In the genomic region with DNA sequence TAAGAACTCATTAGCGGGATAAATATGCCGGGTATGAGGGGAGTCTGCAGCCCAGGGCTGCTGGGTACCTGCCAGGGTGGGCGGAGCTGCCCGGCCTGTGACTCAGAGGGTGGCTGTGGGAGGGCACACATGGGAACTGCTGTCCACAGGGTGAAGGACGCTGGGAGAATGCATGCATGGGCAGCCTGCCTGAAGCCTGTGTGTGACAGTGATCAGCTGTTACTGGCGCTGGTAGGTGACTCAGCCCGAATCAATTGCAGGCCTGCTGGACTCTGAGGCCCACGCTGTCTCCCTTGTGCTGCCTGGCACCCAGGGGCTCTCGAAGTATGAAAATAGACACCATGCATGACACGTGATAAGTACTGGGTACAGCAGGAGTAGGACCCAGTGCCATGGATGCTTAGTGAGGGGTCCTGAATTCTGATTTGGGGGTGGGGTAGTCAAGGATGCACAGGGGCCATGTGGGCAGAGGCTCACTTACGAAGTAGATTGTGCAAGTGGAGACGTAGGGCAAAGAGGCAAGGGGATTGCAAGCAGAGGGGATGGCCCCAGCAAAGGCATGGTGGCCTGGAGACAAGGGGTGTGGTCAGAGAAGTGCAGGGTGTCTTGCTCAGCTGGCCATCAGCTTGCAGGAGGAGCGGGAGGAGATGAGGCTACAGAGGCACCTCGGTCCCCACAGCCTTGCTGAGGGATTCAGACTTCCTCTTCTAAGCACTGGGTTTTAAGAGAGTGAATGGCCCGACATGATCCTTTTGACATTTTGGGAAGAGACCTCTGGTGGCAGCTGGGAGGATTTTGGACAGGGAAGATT, we compare ENCODE assay signal across 1 cellular context.
TF ChIP-seq lines count a peak whose summit lies in the region.

No MANE protein-coding gene starts in this region.

TF ChIP-seq in HepG2, 621 proteins besides CTCF, POLR2A, EP300 and RAD21 (continued from another document and continues in another):
- TF ChIP-seq, protein P1, sequence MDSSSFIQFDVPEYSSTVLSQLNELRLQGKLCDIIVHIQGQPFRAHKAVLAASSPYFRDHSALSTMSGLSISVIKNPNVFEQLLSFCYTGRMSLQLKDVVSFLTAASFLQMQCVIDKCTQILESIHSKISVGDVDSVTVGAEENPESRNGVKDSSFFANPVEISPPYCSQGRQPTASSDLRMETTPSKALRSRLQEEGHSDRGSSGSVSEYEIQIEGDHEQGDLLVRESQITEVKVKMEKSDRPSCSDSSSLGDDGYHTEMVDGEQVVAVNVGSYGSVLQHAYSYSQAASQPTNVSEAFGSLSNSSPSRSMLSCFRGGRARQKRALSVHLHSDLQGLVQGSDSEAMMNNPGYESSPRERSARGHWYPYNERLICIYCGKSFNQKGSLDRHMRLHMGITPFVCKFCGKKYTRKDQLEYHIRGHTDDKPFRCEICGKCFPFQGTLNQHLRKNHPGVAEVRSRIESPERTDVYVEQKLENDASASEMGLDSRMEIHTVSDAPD (CRISPR knock-in tag; IDR thresholded peaks at IDR 0.05), result no peak
- TF ChIP-seq, protein P2, sequence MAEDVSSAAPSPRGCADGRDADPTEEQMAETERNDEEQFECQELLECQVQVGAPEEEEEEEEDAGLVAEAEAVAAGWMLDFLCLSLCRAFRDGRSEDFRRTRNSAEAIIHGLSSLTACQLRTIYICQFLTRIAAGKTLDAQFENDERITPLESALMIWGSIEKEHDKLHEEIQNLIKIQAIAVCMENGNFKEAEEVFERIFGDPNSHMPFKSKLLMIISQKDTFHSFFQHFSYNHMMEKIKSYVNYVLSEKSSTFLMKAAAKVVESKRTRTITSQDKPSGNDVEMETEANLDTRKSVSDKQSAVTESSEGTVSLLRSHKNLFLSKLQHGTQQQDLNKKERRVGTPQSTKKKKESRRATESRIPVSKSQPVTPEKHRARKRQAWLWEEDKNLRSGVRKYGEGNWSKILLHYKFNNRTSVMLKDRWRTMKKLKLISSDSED (CRISPR knock-in tag; IDR thresholded peaks at IDR 0.05), result no peak
- TF ChIP-seq ZFP36 (IDR thresholded peaks at IDR 0.05; ENCODE audit: borderline replicate concordance, low read depth, low read length, partially characterized antibody) (no peak), ZNF546 (CRISPR knock-in tag; conservative IDR thresholded peaks at IDR 0.05) (no peak), KLF6 (CRISPR knock-in tag; IDR thresholded peaks at IDR 0.05) (peak; percentile 33; the same call in 1 of the 2 replicates), ZBTB8A (CRISPR knock-in tag; IDR thresholded peaks at IDR 0.05; ENCODE audit: borderline replicate concordance, low read depth) (no peak), HDAC1 (CRISPR knock-in tag; IDR thresholded peaks at IDR 0.05) (peak; percentile 95), MZF1 (CRISPR knock-in tag; IDR thresholded peaks at IDR 0.05; ENCODE audit: borderline replicate concordance) (no peak), ZNF367 (CRISPR knock-in tag; IDR thresholded peaks at IDR 0.05; ENCODE audit: borderline replicate concordance) (no peak), ZNF772 (CRISPR knock-in tag; IDR thresholded peaks at IDR 0.05) (peak; percentile 53; the same call in 1 of the 2 replicates), ZSCAN9 (CRISPR knock-in tag; IDR thresholded peaks at IDR 0.05; ENCODE audit: borderline replicate concordance) (peak; percentile 59; the same call in 1 of the 2 replicates), SKI (IDR thresholded peaks at IDR 0.05; ENCODE audit: partially characterized antibody) (peak; percentile 74), RXRA (CRISPR knock-in tag; IDR thresholded peaks at IDR 0.05) (peak; percentile 80), U2AF1 (optimal IDR thresholded peaks at IDR 0.05; ENCODE audit: low read depth, low read length) (no peak), ZNF207 (IDR thresholded peaks at IDR 0.05; ENCODE audit: borderline replicate concordance) (no peak), ZNF7 (CRISPR knock-in tag; IDR thresholded peaks at IDR 0.05) (no peak), ZNF549 (CRISPR knock-in tag; IDR thresholded peaks at IDR 0.05) (no peak), IKZF1 (IDR thresholded peaks at IDR 0.05) (no peak), CHD2 (IDR thresholded peaks at IDR 0.05; ENCODE audit: low read depth, low read length) (no peak), ARNTL (CRISPR knock-in tag; IDR thresholded peaks at IDR 0.05) (peak; percentile 68), SP1 (IDR thresholded peaks at IDR 0.05) (no peak), SP1 (CRISPR knock-in tag; IDR thresholded peaks at IDR 0.05) (peak; percentile 60), PHF5A (CRISPR knock-in tag; IDR thresholded peaks at IDR 0.05; ENCODE audit: low read depth, unreplicated experiment) (peak; percentile 47), CREB1 (IDR thresholded peaks at IDR 0.05) (peak; percentile 34; the same call in 1 of the 2 replicates), CREB1 (CRISPR knock-in tag; IDR thresholded peaks at IDR 0.05) (no peak), PAF1 (CRISPR knock-in tag; IDR thresholded peaks at IDR 0.05) (no peak), RBFOX2 (IDR thresholded peaks at IDR 0.05; ENCODE audit: low read depth, low read length) (no peak), MYC (CRISPR knock-in tag; IDR thresholded peaks at IDR 0.05; ENCODE audit: borderline replicate concordance) (peak; percentile 67; the same call in 1 of the 2 replicates), ZNF274 (CRISPR knock-in tag; IDR thresholded peaks at IDR 0.05) (0 out of 2 replicates have a peak, but pooled peaks have one; percentile 45), FOXP1 (IDR thresholded peaks at IDR 0.05) (no peak), FOXP1 (CRISPR knock-in tag; IDR thresholded peaks at IDR 0.05) (peak; percentile 57; the same call in 1 of the 2 replicates), GFI1 (CRISPR knock-in tag; IDR thresholded peaks at IDR 0.05; ENCODE audit: borderline replicate concordance) (no peak), ZFP36L1 (CRISPR knock-in tag; IDR thresholded peaks at IDR 0.05) (peak; percentile 54; the same call in 1 of the 2 replicates), ZNF460 (CRISPR knock-in tag; IDR thresholded peaks at IDR 0.05; ENCODE audit: borderline replicate concordance) (peak; percentile 31; the same call in 1 of the 2 replicates), SMARCE1 (IDR thresholded peaks at IDR 0.05; ENCODE audit: borderline replicate concordance) (no peak), KLF16 (CRISPR knock-in tag; IDR thresholded peaks at IDR 0.05) (peak in 1 of 2 experiments; percentile 73; a peak in 1 of 4 replicates), ZMYM3 (CRISPR knock-in tag; IDR thresholded peaks at IDR 0.05) (peak; percentile 75), ESRRA (CRISPR knock-in tag; IDR thresholded peaks at IDR 0.05; ENCODE audit: low read depth) (0 out of 2 replicates have a peak, but pooled peaks have one; percentile 50), SALL1 (CRISPR knock-in tag; IDR thresholded peaks at IDR 0.05) (peak; percentile 96), ZNF205 (CRISPR knock-in tag; IDR thresholded peaks at IDR 0.05) (no peak), GZF1 (CRISPR knock-in tag; IDR thresholded peaks at IDR 0.05) (no peak)
- TF ChIP-seq, protein P3, sequence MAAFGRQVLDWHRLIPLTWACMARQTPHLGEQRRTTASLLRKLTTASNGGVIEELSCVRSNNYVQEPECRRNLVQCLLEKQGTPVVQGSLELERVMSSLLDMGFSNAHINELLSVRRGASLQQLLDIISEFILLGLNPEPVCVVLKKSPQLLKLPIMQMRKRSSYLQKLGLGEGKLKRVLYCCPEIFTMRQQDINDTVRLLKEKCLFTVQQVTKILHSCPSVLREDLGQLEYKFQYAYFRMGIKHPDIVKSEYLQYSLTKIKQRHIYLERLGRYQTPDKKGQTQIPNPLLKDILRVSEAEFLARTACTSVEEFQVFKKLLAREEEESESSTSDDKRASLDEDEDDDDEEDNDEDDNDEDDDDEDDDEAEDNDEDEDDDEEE (CRISPR knock-in tag; IDR thresholded peaks at IDR 0.05), result peak; percentile 72; the same call in 1 of the 2 replicates
- TF ChIP-seq, protein P4, sequence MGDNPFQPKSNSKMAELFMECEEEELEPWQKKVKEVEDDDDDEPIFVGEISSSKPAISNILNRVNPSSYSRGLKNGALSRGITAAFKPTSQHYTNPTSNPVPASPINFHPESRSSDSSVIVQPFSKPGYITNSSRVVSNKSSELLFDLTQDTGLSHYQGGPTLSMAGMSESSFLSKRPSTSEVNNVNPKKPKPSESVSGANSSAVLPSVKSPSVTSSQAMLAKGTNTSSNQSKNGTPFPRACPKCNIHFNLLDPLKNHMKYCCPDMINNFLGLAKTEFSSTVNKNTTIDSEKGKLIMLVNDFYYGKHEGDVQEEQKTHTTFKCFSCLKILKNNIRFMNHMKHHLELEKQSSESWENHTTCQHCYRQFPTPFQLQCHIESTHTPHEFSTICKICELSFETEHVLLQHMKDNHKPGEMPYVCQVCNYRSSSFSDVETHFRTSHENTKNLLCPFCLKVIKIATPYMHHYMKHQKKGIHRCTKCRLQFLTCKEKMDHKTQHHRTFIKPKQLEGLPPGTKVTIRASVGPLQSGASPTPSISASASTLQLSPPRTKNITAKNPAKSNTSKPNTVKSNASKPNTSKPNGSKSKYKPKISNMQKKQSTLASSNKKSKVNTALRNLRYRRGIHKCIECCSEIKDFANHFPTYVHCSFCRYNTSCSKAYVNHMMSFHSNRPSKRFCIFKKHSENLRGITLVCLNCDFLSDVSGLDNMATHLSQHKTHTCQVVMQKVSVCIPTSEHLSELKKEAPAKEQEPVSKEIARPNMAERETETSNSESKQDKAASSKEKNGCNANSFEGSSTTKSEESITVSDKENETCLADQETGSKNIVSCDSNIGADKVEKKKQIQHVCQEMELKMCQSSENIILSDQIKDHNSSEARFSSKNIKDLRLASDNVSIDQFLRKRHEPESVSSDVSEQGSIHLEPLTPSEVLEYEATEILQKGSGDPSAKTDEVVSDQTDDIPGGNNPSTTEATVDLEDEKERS (CRISPR knock-in tag; IDR thresholded peaks at IDR 0.05), result 0 out of 2 replicates have a peak, but pooled peaks have one; percentile 50
- TF ChIP-seq, protein P5, sequence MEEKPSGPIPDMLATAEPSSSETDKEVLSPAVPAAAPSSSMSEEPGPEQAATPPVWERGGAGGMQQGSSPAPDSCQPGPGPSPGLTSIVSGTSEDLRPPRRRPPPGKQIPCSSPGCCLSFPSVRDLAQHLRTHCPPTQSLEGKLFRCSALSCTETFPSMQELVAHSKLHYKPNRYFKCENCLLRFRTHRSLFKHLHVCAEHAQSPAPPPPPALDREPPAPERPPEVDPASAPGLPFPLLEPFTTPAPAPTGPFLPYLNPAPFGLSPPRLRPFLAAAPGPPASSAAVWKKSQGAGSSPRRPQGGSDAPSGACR (CRISPR knock-in tag; IDR thresholded peaks at IDR 0.05), result no peak
- TF ChIP-seq, protein P6, sequence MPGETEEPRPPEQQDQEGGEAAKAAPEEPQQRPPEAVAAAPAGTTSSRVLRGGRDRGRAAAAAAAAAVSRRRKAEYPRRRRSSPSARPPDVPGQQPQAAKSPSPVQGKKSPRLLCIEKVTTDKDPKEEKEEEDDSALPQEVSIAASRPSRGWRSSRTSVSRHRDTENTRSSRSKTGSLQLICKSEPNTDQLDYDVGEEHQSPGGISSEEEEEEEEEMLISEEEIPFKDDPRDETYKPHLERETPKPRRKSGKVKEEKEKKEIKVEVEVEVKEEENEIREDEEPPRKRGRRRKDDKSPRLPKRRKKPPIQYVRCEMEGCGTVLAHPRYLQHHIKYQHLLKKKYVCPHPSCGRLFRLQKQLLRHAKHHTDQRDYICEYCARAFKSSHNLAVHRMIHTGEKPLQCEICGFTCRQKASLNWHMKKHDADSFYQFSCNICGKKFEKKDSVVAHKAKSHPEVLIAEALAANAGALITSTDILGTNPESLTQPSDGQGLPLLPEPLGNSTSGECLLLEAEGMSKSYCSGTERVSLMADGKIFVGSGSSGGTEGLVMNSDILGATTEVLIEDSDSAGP (CRISPR knock-in tag; IDR thresholded peaks at IDR 0.05; ENCODE audit: borderline replicate concordance), result no peak; the same call in 1 of the 2 replicates
- TF ChIP-seq, protein P7, sequence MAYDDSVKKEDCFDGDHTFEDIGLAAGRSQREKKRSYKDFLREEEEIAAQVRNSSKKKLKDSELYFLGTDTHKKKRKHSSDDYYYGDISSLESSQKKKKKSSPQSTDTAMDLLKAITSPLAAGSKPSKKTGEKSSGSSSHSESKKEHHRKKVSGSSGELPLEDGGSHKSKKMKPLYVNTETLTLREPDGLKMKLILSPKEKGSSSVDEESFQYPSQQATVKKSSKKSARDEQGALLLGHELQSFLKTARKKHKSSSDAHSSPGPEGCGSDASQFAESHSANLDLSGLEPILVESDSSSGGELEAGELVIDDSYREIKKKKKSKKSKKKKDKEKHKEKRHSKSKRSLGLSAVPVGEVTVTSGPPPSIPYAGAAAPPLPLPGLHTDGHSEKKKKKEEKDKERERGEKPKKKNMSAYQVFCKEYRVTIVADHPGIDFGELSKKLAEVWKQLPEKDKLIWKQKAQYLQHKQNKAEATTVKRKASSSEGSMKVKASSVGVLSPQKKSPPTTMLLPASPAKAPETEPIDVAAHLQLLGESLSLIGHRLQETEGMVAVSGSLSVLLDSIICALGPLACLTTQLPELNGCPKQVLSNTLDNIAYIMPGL (CRISPR knock-in tag; IDR thresholded peaks at IDR 0.05; ENCODE audit: borderline replicate concordance in 1 of 2, low read depth in 1 of 2), result 0 out of 4 replicates have a peak, but pooled peaks of 1 of the 2 experiments have one; percentile 25
- TF ChIP-seq, protein P8, sequence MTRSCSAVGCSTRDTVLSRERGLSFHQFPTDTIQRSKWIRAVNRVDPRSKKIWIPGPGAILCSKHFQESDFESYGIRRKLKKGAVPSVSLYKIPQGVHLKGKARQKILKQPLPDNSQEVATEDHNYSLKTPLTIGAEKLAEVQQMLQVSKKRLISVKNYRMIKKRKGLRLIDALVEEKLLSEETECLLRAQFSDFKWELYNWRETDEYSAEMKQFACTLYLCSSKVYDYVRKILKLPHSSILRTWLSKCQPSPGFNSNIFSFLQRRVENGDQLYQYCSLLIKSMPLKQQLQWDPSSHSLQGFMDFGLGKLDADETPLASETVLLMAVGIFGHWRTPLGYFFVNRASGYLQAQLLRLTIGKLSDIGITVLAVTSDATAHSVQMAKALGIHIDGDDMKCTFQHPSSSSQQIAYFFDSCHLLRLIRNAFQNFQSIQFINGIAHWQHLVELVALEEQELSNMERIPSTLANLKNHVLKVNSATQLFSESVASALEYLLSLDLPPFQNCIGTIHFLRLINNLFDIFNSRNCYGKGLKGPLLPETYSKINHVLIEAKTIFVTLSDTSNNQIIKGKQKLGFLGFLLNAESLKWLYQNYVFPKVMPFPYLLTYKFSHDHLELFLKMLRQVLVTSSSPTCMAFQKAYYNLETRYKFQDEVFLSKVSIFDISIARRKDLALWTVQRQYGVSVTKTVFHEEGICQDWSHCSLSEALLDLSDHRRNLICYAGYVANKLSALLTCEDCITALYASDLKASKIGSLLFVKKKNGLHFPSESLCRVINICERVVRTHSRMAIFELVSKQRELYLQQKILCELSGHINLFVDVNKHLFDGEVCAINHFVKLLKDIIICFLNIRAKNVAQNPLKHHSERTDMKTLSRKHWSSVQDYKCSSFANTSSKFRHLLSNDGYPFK (CRISPR knock-in tag; IDR thresholded peaks at IDR 0.05; ENCODE audit: borderline replicate concordance), result peak; percentile 39; the same call in 1 of the 2 replicates
- TF ChIP-seq, protein P9, sequence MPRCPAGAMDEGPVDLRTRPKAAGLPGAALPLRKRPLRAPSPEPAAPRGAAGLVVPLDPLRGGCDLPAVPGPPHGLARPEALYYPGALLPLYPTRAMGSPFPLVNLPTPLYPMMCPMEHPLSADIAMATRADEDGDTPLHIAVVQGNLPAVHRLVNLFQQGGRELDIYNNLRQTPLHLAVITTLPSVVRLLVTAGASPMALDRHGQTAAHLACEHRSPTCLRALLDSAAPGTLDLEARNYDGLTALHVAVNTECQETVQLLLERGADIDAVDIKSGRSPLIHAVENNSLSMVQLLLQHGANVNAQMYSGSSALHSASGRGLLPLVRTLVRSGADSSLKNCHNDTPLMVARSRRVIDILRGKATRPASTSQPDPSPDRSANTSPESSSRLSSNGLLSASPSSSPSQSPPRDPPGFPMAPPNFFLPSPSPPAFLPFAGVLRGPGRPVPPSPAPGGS (CRISPR knock-in tag; IDR thresholded peaks at IDR 0.05), result 0 out of 2 replicates have a peak, but pooled peaks have one; percentile 56
